In genomic region chr2:190881480-190882326, GRCh38 we compare ENCODE assay signal across 8 cellular contexts. TPM values are rescaled to one million over a fixed set of nuclear protein-coding genes. Genes with fewer than 3 reads are reported as not detected.
A peak's percentile ranks its signal among the peaks of the same experiment; 100 is the strongest.
DNase-seq lines count a peak whose midpoint lies in the region; TF ChIP-seq lines count a peak whose summit lies in the region.

No MANE protein-coding gene starts in this region.

- peaks cover 42% of the 10 kb centered on the region for H4K20me1 ChIP-seq in Loucy (ENCODE audit: insufficient read depth, low read length, poor library complexity, severe bottlenecking)

- TF ChIP-seq CTCF in Loucy (conservative IDR thresholded peaks at IDR 0.05; ENCODE audit: low read length) = no peak
- TF ChIP-seq CTCF in osteocyte (IDR thresholded peaks at IDR 0.05) = no peak
- TF ChIP-seq CTCF in thyroid gland (IDR thresholded peaks at IDR 0.05) = no peak

- WGBS in thyroid gland, 2 donors = 0% methylated on average over 29 to 31 of the region's 56 CpGs

- no peaks in the 10 kb centered on the region for H3K27me3 Mint-ChIP-seq in osteocyte (ENCODE audit: unreplicated experiment)

- peak overlapping the region; percentile 54 for H3K27ac ChIP-seq in SJCRH30
- peak overlapping the region; percentile 85 to 100 (median 99) for H3K27ac ChIP-seq in thyroid gland

- H3K9me3 Mint-ChIP-seq in osteocyte (ENCODE audit: unreplicated experiment) = no peaks in the 10 kb centered on the region

- H3K4me3 ChIP-seq in H7 (ENCODE audit: insufficient read depth, low read depth, low read length) (peak overlapping the region; percentile 89), Loucy (ENCODE audit: low read length, poor library complexity, severe bottlenecking) (peak overlapping the region; percentile 75), SJCRH30 (peak overlapping the region; percentile 80), thyroid gland (replicated peaks in 1 of 3) (peak overlapping the region; percentile 62 to 91 (median 71))

- H3K9me3 ChIP-seq in Loucy (ENCODE audit: insufficient read depth, low read depth, low read length) (no peaks in the 10 kb centered on the region), SJCRH30 (replicated peaks) (no peaks in the 10 kb centered on the region), thyroid gland (no peaks in the 10 kb centered on the region)

- TF ChIP-seq POLR2A in thyroid gland (IDR thresholded peaks at IDR 0.05) = peak; percentile 14 to 57

- peak overlapping the region; percentile 92 for H3K4me3 Mint-ChIP-seq in osteocyte (ENCODE audit: unreplicated experiment)

- peak overlapping the region; percentile 74 for H3K9ac ChIP-seq in Loucy (ENCODE audit: low read depth, low read length, poor library complexity, severe bottlenecking)

- H3K4me1 ChIP-seq in Loucy (ENCODE audit: insufficient read depth, low read length, poor library complexity, severe bottlenecking) (peaks cover 24% of the 10 kb centered on the region), SJCRH30 (peaks cover 37% of the 10 kb centered on the region), thyroid gland (peaks cover 20 to 39% of the 10 kb centered on the region in 2 donors)

- peak overlapping the region; percentile 43 for H2AFZ ChIP-seq in Loucy (ENCODE audit: low read length)

- no peaks in the 10 kb centered on the region for H3K9me2 ChIP-seq in Loucy (replicated peaks; ENCODE audit: low read depth, low read length)

- H3K36me3 ChIP-seq in H7 (replicated peaks; ENCODE audit: control insufficient read depth, insufficient read depth, low read length) (no peaks in the 10 kb centered on the region), Loucy (ENCODE audit: insufficient read depth, low read length) (no peaks in the 10 kb centered on the region), SJCRH30 (peaks cover 30% of the 10 kb centered on the region), thyroid gland (no peaks in the 10 kb centered on the region)

- DNase-seq in ELR (ENCODE audit: low read depth) = peak; percentile 88
- DNase-seq in H7 = peak; percentile 73
- DNase-seq in SJCRH30 = peak; percentile 92 to 98
- DNase-seq in activated naive CD4-positive, alpha-beta T cell treated with Interleukin-2 at 50 U/mL for 16 hours = peak; percentile 73
- DNase-seq in globus pallidus (ENCODE audit: low spot score) = peak; percentile 55
- DNase-seq in osteocyte (ENCODE audit: extremely low spot score, unreplicated experiment) = peak; percentile 85
- peak; percentile 70 to 71 for DNase-seq in thyroid gland

- H3K36me3 Mint-ChIP-seq in osteocyte (ENCODE audit: unreplicated experiment) = no peaks in the 10 kb centered on the region

- H3K79me2 ChIP-seq in Loucy (ENCODE audit: insufficient read depth, low read length) = peaks cover 59% of the 10 kb centered on the region

- intact Hi-C loops in thyroid gland (cut with DNase I) = loop anchor here (5.0 kb wide), 1 partner anchor 131 kb away; the partner anchor contains the start of gene STAT1

- peak overlapping the region; percentile 91 for H3K27ac Mint-ChIP-seq in osteocyte (ENCODE audit: unreplicated experiment)

- no peaks in the 10 kb centered on the region for H3K27me3 ChIP-seq in H7 (ENCODE audit: control insufficient read depth, insufficient read depth, low read length)
- no peaks in the 10 kb centered on the region for H3K27me3 ChIP-seq in Loucy (ENCODE audit: insufficient read depth, low read length, poor library complexity, severe bottlenecking)
- no peaks in the 10 kb centered on the region for H3K27me3 ChIP-seq in SJCRH30
- H3K27me3 ChIP-seq in thyroid gland = no peaks in the 10 kb centered on the region

- H3F3A ChIP-seq in Loucy (ENCODE audit: low read depth) = no peaks in the 10 kb centered on the region

- H3K4me2 ChIP-seq in Loucy (ENCODE audit: low read depth, low read length, poor library complexity, severe bottlenecking) = peak overlapping the region; percentile 80

- peaks cover 48% of the 10 kb centered on the region for H3K4me1 Mint-ChIP-seq in osteocyte (ENCODE audit: unreplicated experiment)

RNA-seq across cellular contexts. Expression of gene GLS, which starts 1.1 kb away (rescaled TPM):
- total RNA-seq in H7 (2014; rRNA removed; shearing (Covaris generic)) = 94.0 and 99.7 TPM in 2 replicates
- total RNA-seq in SJCRH30 (2014; rRNA removed; shearing (Covaris generic)) = 243 and 283 TPM in 2 replicates
- total RNA-seq in osteocyte (167 and 178 TPM in 2 replicates), thyroid gland (100 to 1,000 TPM; 175 to 274 (median 197) TPM)

Comparison
In these comparisons a context has a peak if more than half of its experiments do, and no peak if none do; other contexts are left out.
1. Peak in every context shown above with its lines: DNase-seq, H3K4me3 ChIP-seq and H3K27ac ChIP-seq.